24 cellular contexts compared by ENCODE assay signal in the genomic region with DNA sequence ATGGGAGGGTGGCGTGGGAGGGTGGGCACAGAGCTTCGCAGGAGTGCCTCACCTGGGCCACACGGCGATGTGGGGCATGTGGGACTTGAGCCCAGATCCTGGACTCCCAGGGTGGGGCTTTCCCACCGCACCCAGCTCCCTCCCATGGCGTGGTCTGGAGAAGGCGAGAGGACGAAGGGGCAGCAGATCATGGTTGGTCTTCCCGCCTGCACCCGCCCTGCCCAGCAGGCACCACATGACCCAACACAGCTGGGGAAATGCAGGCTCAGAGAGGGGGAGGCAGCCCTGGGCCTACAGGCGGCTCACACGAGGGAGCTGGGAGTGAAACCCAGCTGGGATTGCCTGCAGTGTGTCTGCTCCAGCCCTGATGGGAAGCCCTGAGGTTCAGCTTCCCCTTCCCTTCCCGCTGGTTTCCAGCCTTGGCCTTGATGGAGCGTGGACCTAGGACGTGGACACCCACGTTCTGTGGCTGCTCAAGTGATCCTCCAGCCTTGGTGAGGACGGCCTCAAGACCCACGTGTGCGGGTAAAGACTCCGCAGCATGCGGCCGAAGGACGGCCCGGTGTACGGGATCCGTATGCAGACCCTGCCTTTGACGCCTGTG. TPM values are rescaled to one million over a fixed set of nuclear protein-coding genes. Genes with fewer than 3 reads are reported as not detected.
DNase-seq lines count a peak whose midpoint lies in the region; ATAC-seq lines count a peak whose summit lies in the region.
"Had no signal": no experiment of that assay in that cellular context is flagged by ENCODE, and none has a peak within 500 bp of the region (broad histone marks: within the 10 kb centered on the region; RNA-seq: fewer than 3 reads in every experiment).

No MANE protein-coding gene starts in this region.

- intact Hi-C loops in Right ventricle myocardium inferior (cut with DNase I): loop anchor here (2.0 kb wide), 1 partner anchor 34 kb away; no protein-coding TSS in a partner anchor
- intact Hi-C loops in cardiac septum (cut with DNase I): loop anchor here (1.0 to 2.0 kb wide), 2 partner anchors 34 to 53 kb away; no protein-coding TSS in a partner anchor
- intact Hi-C loops in left ventricle myocardium superior (cut with micrococcal nuclease): no loop called here
- intact Hi-C loops in sciatic nerve (cut with DNase I): no loop called here
- intact Hi-C loops in posterior cingulate gyrus (cut with DNase I): no loop called here

- DNase-seq in Right ventricle myocardium inferior (ENCODE audit: missing footprints): no peak
- no peak for DNase-seq in cardiac septum (ENCODE audit: low spot score)
- DNase-seq in left ventricle myocardium superior: no peak
- no peak for DNase-seq in sciatic nerve (ENCODE audit: low spot score)
- DNase-seq in iPS-NIHi11 (ENCODE audit: low spot score): no peak
- no peak for DNase-seq in NAMALWA (ENCODE audit: low spot score)
- no peak for DNase-seq in posterior cingulate gyrus
- no peak for DNase-seq in NCI-H2081 (lab: John Stamatoyannopoulos, UW)
- DNase-seq: 8988T; activated naive CD4-positive, alpha-beta T cell treated with anti-CD3 and anti-CD28 coated beads, Interleukin-2, amount 50 U/mL, for 16 hours; amygdala; DMS79; GM23248; MG63; naive B cell; NCI-H1436; NCI-H2107; stimulated activated CD4-positive, alpha-beta T cell treated with anti-CD3 and anti-CD28 coated beads, Interleukin-12 subunit alpha, Interleukin-12 subunit beta, amount 100 ng/mL, for 4 hours; stimulated activated CD4-positive, alpha-beta T cell treated with anti-CD3 and anti-CD28 coated beads, Interleukin-4, amount 100 ng/mL, for 4 hours; stimulated activated naive CD4-positive, alpha-beta T cell had no signal

- ATAC-seq in Right ventricle myocardium inferior (peak; percentile 8), left ventricle myocardium superior (peak; percentile 6), sciatic nerve (peak; percentile 6)

RNA-seq across cellular contexts. Expression of gene PABPN1L, which starts 20.0 kb away (rescaled TPM):
- not detected for total RNA-seq in Right ventricle myocardium inferior
- total RNA-seq in cardiac septum: not detected
- not detected for total RNA-seq in left ventricle myocardium superior
- total RNA-seq in sciatic nerve: not detected
- total RNA-seq: activated T-helper 1 cell treated with anti-CD3 and anti-CD28 coated beads, Interleukin-12 subunit alpha, Interleukin-12 subunit beta, Interleukin-2, Interleukin-4 antibody, amounts not matched to agents 30 ng/mL and 10 ng/mL and 1 ng/mL, durations not matched to agents 14 hours and 24 hours and 36 hours; bronchial epithelial cell; GM23248; lung microvascular endothelial cell; thyroid gland had no signal

RNA-seq across cellular contexts. Expression of gene TRAPPC2L, which starts 29.5 kb away (rescaled TPM):
- 58.7 TPM for total RNA-seq in Right ventricle myocardium inferior
- total RNA-seq in cardiac septum: 42.3 TPM
- 59.0 TPM for total RNA-seq in left ventricle myocardium superior
- total RNA-seq in sciatic nerve: 41.2 TPM

RNA-seq across cellular contexts. Expression of gene GALNS, which starts 29.7 kb away (rescaled TPM):
- total RNA-seq in Right ventricle myocardium inferior (15.8 TPM), cardiac septum (18.0 TPM), left ventricle myocardium superior (14.6 TPM), sciatic nerve (41.1 TPM)

Comparison
In these comparisons a context has a peak if more than half of its experiments do, and no peak if none do; other contexts are left out.
1. intact Hi-C loops: an anchor here in Right ventricle myocardium inferior (2.0 kb wide) and cardiac septum (1.0 to 2.0 kb wide); none called in left ventricle myocardium superior, sciatic nerve and posterior cingulate gyrus.